22 cellular contexts compared by ENCODE assay signal in genomic region chr3:148763921-148764320, GRCh38.
DNase-seq lines count a peak whose midpoint lies in the region; ATAC-seq and TF ChIP-seq lines count a peak whose summit lies in the region.
"Had no signal": no experiment of that assay in that cellular context is flagged by ENCODE, and none has a peak within 500 bp of the region (broad histone marks: within the 10 kb centered on the region; RNA-seq: fewer than 3 reads in every experiment).

No MANE protein-coding gene starts in this region.

- H3K4me1 Mint-ChIP-seq in mesothelial cell of epicardium, result peaks cover 18% of the 10 kb centered on the region
- H3K4me1 Mint-ChIP-seq in effector memory CD8-positive, alpha-beta T cell (ENCODE audit: low read depth in 2 of 2), result no peaks in the 10 kb centered on the region
- H3K4me1 Mint-ChIP-seq: B cell; CD4-positive, CD25-positive, alpha-beta regulatory T cell; IgD-negative memory B cell had no signal

- peaks cover 8% of the 10 kb centered on the region for H3K9me3 Mint-ChIP-seq in mesothelial cell of epicardium
- peaks cover 0 to 2% of the 10 kb centered on the region in 2 donors for H3K9me3 Mint-ChIP-seq in effector memory CD8-positive, alpha-beta T cell
- H3K9me3 Mint-ChIP-seq: CD4-positive, CD25-positive, alpha-beta regulatory T cell had no signal

- peak; percentile 30 for DNase-seq in SHP77 treated with DMSO at 0.1 percent for 48 hours (lab: John Stamatoyannopoulos, UW)
- DNase-seq in SHP77 (lab: John Stamatoyannopoulos, UW), result no peak
- DNase-seq in adipocyte (ENCODE audit: low read depth), result peak; percentile 27
- DNase-seq in mesothelial cell of epicardium (ENCODE audit: low spot score in 2 of 2, unreplicated experiment in 2 of 2), result no peak
- DNase-seq in SK-N-DZ (ENCODE audit: low spot score), result no peak
- no peak for DNase-seq in effector memory CD8-positive, alpha-beta T cell
- DNase-seq: CD4-positive, CD25-positive, alpha-beta regulatory T cell; COR-L47; DMS153; EL; GOT3; Karpas-422; NCI-H1092 treated with DMSO at 0.1 percent for 48 hours; NCI-H2107; NCI-H2227 treated with DMSO at 0.1 percent for 48 hours; NCI-H69; Right ventricle myocardium superior had no signal

- H3K27me3 ChIP-seq in adipocyte (replicated peaks; ENCODE audit: control insufficient read depth, insufficient read depth, low read length), result no peaks in the 10 kb centered on the region

- TF ChIP-seq CTCF in mesothelial cell of epicardium (IDR thresholded peaks at IDR 0.05; ENCODE audit: unreplicated experiment), result no peak

- H3K9me3 ChIP-seq in adipocyte (ENCODE audit: control insufficient read depth, low read length), result no peaks in the 10 kb centered on the region

- peaks cover 2% of the 10 kb centered on the region for H3K27me3 Mint-ChIP-seq in mesothelial cell of epicardium (ENCODE audit: low read depth)
- H3K27me3 Mint-ChIP-seq in effector memory CD8-positive, alpha-beta T cell, result no peaks in the 10 kb centered on the region
- H3K27me3 Mint-ChIP-seq: B cell; CD4-positive, CD25-positive, alpha-beta regulatory T cell had no signal

- H3K4me3 Mint-ChIP-seq in mesothelial cell of epicardium, result no peak overlapping the region
- no peak overlapping the region for H3K4me3 Mint-ChIP-seq in effector memory CD8-positive, alpha-beta T cell
- H3K4me3 Mint-ChIP-seq: B cell; CD4-positive, CD25-positive, alpha-beta regulatory T cell; IgD-negative memory B cell had no signal

- H3K4me3 ChIP-seq in adipocyte (ENCODE audit: low read length), result no peak overlapping the region
- H3K4me3 ChIP-seq: GM12878 had no signal

- no peak for ATAC-seq in HG02798 (IDR thresholded peaks at IDR 0.05; ENCODE audit: poor library complexity, unreplicated experiment)
- ATAC-seq in effector memory CD8-positive, alpha-beta T cell (replicated peaks), result no peak
- ATAC-seq: GM12878, HCT116 had no signal

- peak overlapping the region; percentile 48 for H3K27ac Mint-ChIP-seq in mesothelial cell of epicardium
- no peak overlapping the region for H3K27ac Mint-ChIP-seq in effector memory CD8-positive, alpha-beta T cell
- H3K27ac Mint-ChIP-seq: B cell; CD4-positive, CD25-positive, alpha-beta regulatory T cell; IgD-negative memory B cell had no signal

- H3K36me3 Mint-ChIP-seq in mesothelial cell of epicardium, result no peaks in the 10 kb centered on the region
- no peaks in the 10 kb centered on the region for H3K36me3 Mint-ChIP-seq in effector memory CD8-positive, alpha-beta T cell (ENCODE audit: insufficient read depth)
- H3K36me3 Mint-ChIP-seq: CD4-positive, CD25-positive, alpha-beta regulatory T cell had no signal

- peaks cover 1% of the 10 kb centered on the region for H3K4me1 ChIP-seq in adipocyte (ENCODE audit: control insufficient read depth, insufficient read depth, low read length)

- H3K9ac ChIP-seq in adipocyte (ENCODE audit: low read length), result no peak overlapping the region

- no peaks in the 10 kb centered on the region for H3K36me3 ChIP-seq in adipocyte (ENCODE audit: control insufficient read depth, insufficient read depth, low read length, severe bottlenecking)

Comparison
In these comparisons a context has a peak if more than half of its experiments do, and no peak if none do; other contexts are left out.
1. DNase-seq: peak in SHP77 treated with DMSO at 0.1 percent for 48 hours (single experiment) and adipocyte (single experiment); none in SHP77 (0 of 2), mesothelial cell of epicardium (0 of 2), SK-N-DZ (single experiment) and effector memory CD8-positive, alpha-beta T cell (0 of 3).